17 cellular contexts compared by ENCODE assay signal in the genomic region with DNA sequence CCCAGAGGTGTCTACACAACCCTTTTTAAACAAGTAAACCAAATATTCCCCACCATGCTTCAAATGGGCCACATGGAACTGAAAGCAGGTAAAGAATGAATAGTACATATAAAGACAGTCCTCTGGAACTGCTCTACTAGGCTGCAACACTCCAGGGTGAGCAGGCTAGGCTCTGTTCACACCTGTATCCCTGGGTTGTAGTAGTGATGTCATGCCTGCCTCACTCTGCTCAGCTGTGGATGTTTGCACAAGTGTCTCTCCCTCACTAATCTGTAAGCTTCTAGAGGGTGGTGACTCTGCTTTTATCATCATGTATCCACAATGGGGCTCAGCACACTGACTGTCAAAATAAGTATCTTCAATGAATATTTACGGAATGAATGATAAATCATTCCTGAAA. TPM values are rescaled to one million over a fixed set of nuclear protein-coding genes. Genes with fewer than 3 reads are reported as not detected.
DNase-seq lines count a peak whose midpoint lies in the region; ATAC-seq and TF ChIP-seq lines count a peak whose summit lies in the region.
"Had no signal": no experiment of that assay in that cellular context is flagged by ENCODE, and none has a peak within 500 bp of the region (broad histone marks: within the 10 kb centered on the region; RNA-seq: fewer than 3 reads in every experiment).

No MANE protein-coding gene starts in this region.

- no peaks in the 10 kb centered on the region for H3K27me3 Mint-ChIP-seq in activated T-cell treated with anti-CD3 and anti-CD28 coated beads, Interleukin-2, amount 50 U/mL, for 24 hours
- H3K27me3 Mint-ChIP-seq in T-cell = no peaks in the 10 kb centered on the region

- ATAC-seq in T-cell (replicated peaks in 1 of 4) (peak; percentile 29 to 74 (median 45)), HG02885 (IDR thresholded peaks at IDR 0.05; ENCODE audit: poor library complexity, unreplicated experiment) (no peak)
- ATAC-seq: heart left ventricle, pancreas had no signal

- 69% methylated on average over 1 of the region's 1 CpG for WGBS in hepatocyte (ENCODE audit: low lambda C conversion rate, missing lambda C conversion rate)

- H4K20me1 ChIP-seq in hepatocyte (ENCODE audit: insufficient read depth, poor library complexity, severe bottlenecking) = no peaks in the 10 kb centered on the region

- H3K36me3 Mint-ChIP-seq in activated T-cell treated with anti-CD3 and anti-CD28 coated beads, Interleukin-2, amount 50 U/mL, for 24 hours (ENCODE audit: low read depth) = peaks cover 70% of the 10 kb centered on the region
- peaks cover 49% of the 10 kb centered on the region for H3K36me3 Mint-ChIP-seq in T-cell

- H3K4me1 Mint-ChIP-seq in activated T-cell treated with anti-CD3 and anti-CD28 coated beads, Interleukin-2, amount 50 U/mL, for 24 hours (ENCODE audit: low read depth) = peaks cover 90% of the 10 kb centered on the region
- peaks cover 91 to 92% (median 92%) of the 10 kb centered on the region in 3 donors for H3K4me1 Mint-ChIP-seq in T-cell

- H3K79me2 ChIP-seq in hepatocyte = no peaks in the 10 kb centered on the region

- POLR2A ChIA-PET in T-cell (lab: Charles Lee) = no interaction called here

- H3K4me2 ChIP-seq in hepatocyte = no peak overlapping the region

- H2AFZ ChIP-seq in hepatocyte = no peak overlapping the region

- H3K27me3 ChIP-seq in hepatocyte = no peaks in the 10 kb centered on the region
- H3K27me3 ChIP-seq: pancreas had no signal

- H3K4me3 Mint-ChIP-seq in activated T-cell treated with anti-CD3 and anti-CD28 coated beads, Interleukin-2, amount 50 U/mL, for 24 hours = peak overlapping the region; percentile 37
- peak overlapping the region; percentile 49 to 86 (median 67) for H3K4me3 Mint-ChIP-seq in T-cell

- no peaks in the 10 kb centered on the region for H3K9me2 ChIP-seq in hepatocyte (replicated peaks; ENCODE audit: insufficient read depth)

- H3K27ac ChIP-seq in hepatocyte = no peak overlapping the region
- H3K27ac ChIP-seq: heart left ventricle, HL-60, pancreas, skin epidermis had no signal

- no peak for TF ChIP-seq CTCF in hepatocyte (IDR thresholded peaks at IDR 0.05; ENCODE audit: poor library complexity)

- no peak overlapping the region for H3K4me3 ChIP-seq in hepatocyte
- H3K4me3 ChIP-seq: heart left ventricle, pancreas, skin epidermis had no signal

- no peaks in the 10 kb centered on the region for H3K9me3 Mint-ChIP-seq in activated T-cell treated with anti-CD3 and anti-CD28 coated beads, Interleukin-2, amount 50 U/mL, for 24 hours
- no peaks in the 10 kb centered on the region for H3K9me3 Mint-ChIP-seq in T-cell

- CTCF ChIA-PET in T-cell (lab: Charles Lee) = interaction anchor here in 1 of 2 donors (2.8 kb wide), 1 partner anchor 11 kb away, joined by 8 read pairs; no protein-coding TSS in a partner anchor

- peak overlapping the region; percentile 94 for H3K27ac Mint-ChIP-seq in activated T-cell treated with anti-CD3 and anti-CD28 coated beads, Interleukin-2, amount 50 U/mL, for 24 hours
- H3K27ac Mint-ChIP-seq in T-cell = peak overlapping the region; percentile 73 to 76

- no peaks in the 10 kb centered on the region for H3K9me3 ChIP-seq in hepatocyte (ENCODE audit: low read depth)
- H3K9me3 ChIP-seq: heart left ventricle, pancreas had no signal

- H3K4me1 ChIP-seq in hepatocyte (ENCODE audit: insufficient read depth) = no peaks in the 10 kb centered on the region
- H3K4me1 ChIP-seq: pancreas had no signal

- DNase-seq in activated T-cell treated with anti-CD3 and anti-CD28 coated beads, Interleukin-2, amount 50 U/mL, for 24 hours = no peak
- no peak for DNase-seq in activated T-cell treated with anti-CD3 and anti-CD28 coated beads, Interleukin-2, amount 50 U/mL, for 1 hour
- DNase-seq in DMS53 (lab: John Stamatoyannopoulos, UW) (peak; percentile 88), T-cell (peak in 13 of 34 experiments; percentile 29 to 69 (median 40)), hepatocyte (ENCODE audit: low spot score) (peak; percentile 23), NCI-H2081 (lab: John Stamatoyannopoulos, UW) (no peak), medulla oblongata (ENCODE audit: extremely low spot score) (no peak)
- DNase-seq: DMS79, HCEC 1CT, heart left ventricle, KG1, kidney glomerular epithelial cell, NCI-H1436, pancreas had no signal

- no peaks in the 10 kb centered on the region for H3K36me3 ChIP-seq in hepatocyte (replicated peaks; ENCODE audit: insufficient read depth, low read depth)
- H3K36me3 ChIP-seq: heart left ventricle, pancreas had no signal

RNA-seq across cellular contexts. Expression of a gene that starts 20.4 kb away (rescaled TPM):
- total RNA-seq in T-cell (100 to 1,000 TPM; 412 to 776 (median 500) TPM), hepatocyte (7.5 and 8.6 TPM in 2 replicates)
- 7.6 and 10.4 TPM in 2 replicates for polyA plus RNA-seq in hepatocyte

Comparison
In these comparisons a context has a peak if more than half of its experiments do, and no peak if none do; other contexts are left out.
1. DNase-seq: peak in DMS53 (single experiment) and hepatocyte (single experiment); none in activated T-cell treated with anti-CD3 and anti-CD28 coated beads, Interleukin-2, amount 50 U/mL, for 24 hours (single experiment), activated T-cell treated with anti-CD3 and anti-CD28 coated beads, Interleukin-2, amount 50 U/mL, for 1 hour (single experiment), NCI-H2081 (0 of 2) and medulla oblongata (single experiment).
2. RNA of a gene that starts 20.4 kb away (total RNA-seq): 412 to 776 TPM in T-cell; 7.5 to 8.6 TPM in hepatocyte; every median in the first group is over 10 times any median in the second.